In the genomic region with DNA sequence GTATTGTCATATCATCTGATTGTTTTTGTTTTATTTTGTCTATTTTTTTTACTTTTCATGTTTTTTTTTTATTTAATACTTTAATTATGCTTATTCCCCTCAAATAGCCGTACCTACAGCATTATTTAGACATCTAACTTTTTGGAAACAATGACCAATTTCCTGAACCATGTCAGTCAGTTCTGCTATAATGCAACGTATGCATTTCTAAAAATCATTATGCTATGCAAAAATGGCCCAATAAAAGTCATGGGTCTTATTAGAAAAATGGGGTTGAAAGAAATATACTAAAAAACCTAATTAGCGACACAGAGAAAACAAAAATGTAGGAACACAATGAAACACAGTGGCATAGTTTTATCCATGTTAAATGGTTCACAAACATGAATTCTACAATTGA, we compare ENCODE assay signal across 8 cellular contexts.
"Had no signal": no experiment of that assay in that cellular context is flagged by ENCODE, and none has a peak within 500 bp of the region (broad histone marks: within the 10 kb centered on the region; RNA-seq: fewer than 3 reads in every experiment).

No MANE protein-coding gene starts in this region.

- ATAC-seq: K562 had no signal

- H3K4me3 ChIP-seq: K562 had no signal

- FAIRE-seq: HTR-8/SVneo, K562 had no signal

- H3K9ac ChIP-seq: KMS-11 had no signal

- DNase-seq: Karpas-422, Kasumi-1, KBM-7, KG1 had no signal

- H3K27ac ChIP-seq: HL-60, KMS-11 had no signal

- H3K4me2 ChIP-seq: KMS-11 had no signal
